8 cellular contexts compared by ENCODE assay signal in the genomic region with DNA sequence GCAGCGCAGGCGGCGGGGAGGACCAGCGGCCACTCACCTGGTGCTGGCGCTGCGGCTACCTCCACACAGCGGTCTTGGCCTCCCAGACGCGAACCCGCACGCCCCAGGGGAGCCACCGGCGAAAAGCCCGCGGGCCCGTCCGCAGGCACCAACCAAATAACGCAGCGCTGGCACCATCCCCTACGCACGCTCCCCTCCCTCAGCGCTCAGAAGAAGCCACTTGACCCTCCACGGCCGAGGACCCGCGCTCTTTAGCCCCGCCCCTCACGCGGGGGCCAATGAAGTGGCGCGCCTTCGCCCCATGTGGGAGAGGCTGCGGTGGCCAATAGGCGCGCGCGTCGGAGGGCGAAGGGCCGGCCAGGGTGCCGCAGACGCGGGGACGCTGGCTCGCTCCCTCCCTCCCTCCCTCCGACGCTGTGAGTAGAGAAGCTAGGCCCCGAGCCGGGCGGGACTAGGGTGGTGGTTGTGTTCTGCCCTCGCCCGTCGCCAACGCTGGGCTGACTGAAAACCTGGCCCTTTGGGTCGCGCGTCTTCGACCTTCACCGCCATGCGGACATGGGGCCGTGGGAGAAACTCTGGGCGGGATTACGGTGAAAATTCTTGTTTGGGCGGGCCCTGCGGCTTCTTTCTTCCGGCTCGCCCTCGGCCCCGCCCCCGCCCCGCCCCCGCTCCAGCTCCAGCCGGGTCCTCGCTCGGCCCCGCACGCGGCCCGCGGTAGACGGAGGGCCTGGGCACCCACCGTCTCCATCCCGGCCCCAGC. TPM values are rescaled to one million over a fixed set of nuclear protein-coding genes. Genes with fewer than 3 reads are reported as not detected.
DNase-seq lines count a peak whose midpoint lies in the region; ATAC-seq lines count a peak whose summit lies in the region.

Gene DMAC2L, plus strand, starts transcription at position 351 of the 760 bp plus-strand sequence. CDS start 9,164 bp downstream, outside the sequence.
Gene L2HGDH, minus strand, starts transcription at position 256 of the 760 bp plus-strand sequence. Its CDS starts 79 bp downstream, at position 177.

- H3K27me3 Mint-ChIP-seq in effector memory CD8-positive, alpha-beta T cell: no peaks in the 10 kb centered on the region

- H3K36me3 Mint-ChIP-seq in effector memory CD8-positive, alpha-beta T cell (ENCODE audit: insufficient read depth): peaks cover 18% of the 10 kb centered on the region

- H3K9me3 Mint-ChIP-seq in effector memory CD8-positive, alpha-beta T cell: no peaks in the 10 kb centered on the region

- peak within 1 kb of the TSS; percentile 95 to 98 for H3K27ac Mint-ChIP-seq in effector memory CD8-positive, alpha-beta T cell

- H3K4me3 Mint-ChIP-seq in effector memory CD8-positive, alpha-beta T cell: peak within 1 kb of the TSS; percentile 91 to 94

- H3K4me1 Mint-ChIP-seq in effector memory CD8-positive, alpha-beta T cell (ENCODE audit: low read depth in 2 of 2): peaks cover 23 to 39% of the 10 kb centered on the region in 2 donors

- peak; percentile 93 for DNase-seq in COLO829 (ENCODE audit: low spot score)
- peak; percentile 88 for DNase-seq in HT-29 (ENCODE audit: low spot score)
- DNase-seq in NOMO-1 treated with DMSO at 0.1 percent for 48 hours (lab: John Stamatoyannopoulos, UW; ENCODE audit: unreplicated experiment): peak; percentile 91
- DNase-seq in activated CD8-positive, alpha-beta memory T cell treated with anti-CD3 and anti-CD28 coated beads for 4 hours (ENCODE audit: low read depth in 2 of 2): peak; percentile 75 to 77
- peak; percentile 81 to 83 (median 81) for DNase-seq in effector memory CD8-positive, alpha-beta T cell
- DNase-seq in mesenteric fat pad (ENCODE audit: low spot score): peak; percentile 98
- DNase-seq in stimulated activated CD8-positive, alpha-beta memory T cell treated with anti-CD3 and anti-CD28 coated beads, Interleukin-15, amount 100 ng/mL, for 24 hours (ENCODE audit: low read depth): peak; percentile 79

- ATAC-seq in GM21360 (IDR thresholded peaks at IDR 0.05; ENCODE audit: unreplicated experiment): peak; percentile 89
- ATAC-seq in effector memory CD8-positive, alpha-beta T cell (replicated peaks): peak; percentile 85

RNA-seq across cellular contexts. Expression of gene DMAC2L, which starts in this region (rescaled TPM):
- 4.1 and 6.1 TPM in 2 replicates for total RNA-seq in HT-29 (2014; rRNA removed; shearing (Covaris generic))
- 19.5 TPM for total RNA-seq in mesenteric fat pad

RNA-seq across cellular contexts. Expression of gene L2HGDH, which starts in this region (rescaled TPM):
- total RNA-seq in HT-29 (2014; rRNA removed; shearing (Covaris generic)): 13.2 and 17.1 TPM in 2 replicates
- 4.8 TPM for total RNA-seq in mesenteric fat pad

Comparison
In these comparisons a context has a peak if more than half of its experiments do, and no peak if none do; other contexts are left out.
1. Peak in every context shown above with its lines: DNase-seq and ATAC-seq.